ENCODE assay signal across 14 cellular contexts in the genomic region with DNA sequence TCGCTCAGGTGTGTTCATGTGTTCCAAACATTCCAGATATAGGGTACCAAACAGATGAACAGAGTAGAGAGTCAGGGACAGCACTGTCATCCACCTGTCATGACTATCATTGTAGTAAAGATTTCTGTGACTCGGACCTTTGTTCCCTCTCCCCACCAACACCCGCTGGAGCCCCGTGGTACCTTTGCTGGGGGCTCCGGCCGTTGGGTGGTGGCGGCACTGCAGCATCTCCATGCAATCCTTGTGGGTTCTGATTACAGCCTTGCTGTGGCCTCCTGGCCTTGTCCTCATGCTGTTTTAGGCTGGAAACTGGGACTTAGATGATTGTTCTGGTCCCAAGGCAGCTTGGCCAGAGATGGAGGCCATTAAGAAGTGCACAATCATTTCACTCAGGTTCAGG.
"Had no signal": no experiment of that assay in that cellular context is flagged by ENCODE, and none has a peak within 500 bp of the region (broad histone marks: within the 10 kb centered on the region; RNA-seq: fewer than 3 reads in every experiment).

No MANE protein-coding gene starts in this region.

- H3K4me3 Mint-ChIP-seq: immature natural killer cell had no signal

- H3K27ac Mint-ChIP-seq: immature natural killer cell had no signal

- DNase-seq: dermis blood vessel endothelial cell; effector CD4-positive, alpha-beta T cell; effector memory CD4-positive, alpha-beta T cell; heart left ventricle; hypothalamus; immature natural killer cell; islet precursor cell; left cardiac atrium; left lung; left ventricle myocardium superior; lower lobe of right lung; mesenchymal stem cell; midbrain had no signal

- H3K4me1 Mint-ChIP-seq: immature natural killer cell had no signal

- ATAC-seq: gastroesophageal sphincter, heart left ventricle, left lung, left ventricle myocardium superior, lower lobe of right lung had no signal

- H3K9me3 Mint-ChIP-seq: immature natural killer cell had no signal
